Comparison of ENCODE assay signal across 9 cellular contexts in genomic region chr14:20048202-20048601, GRCh38. TPM values are rescaled to one million over a fixed set of nuclear protein-coding genes. Genes with fewer than 3 reads are reported as not detected.
"Had no signal": no experiment of that assay in that cellular context is flagged by ENCODE, and none has a peak within 500 bp of the region (broad histone marks: within the 10 kb centered on the region; RNA-seq: fewer than 3 reads in every experiment).

No MANE protein-coding gene starts in this region.

- DNase-seq: GDM1, GF-D8 had no signal

- FAIRE-seq: G401.6, GM12878, GM12891, GM12892, GM18507, GM19239 had no signal

- H3K4me3 ChIP-seq: GM12878 had no signal

- ATAC-seq: GM12878 had no signal

RNA-seq across cellular contexts. Expression of gene OR4L1, which starts 11.6 kb away (rescaled TPM):
- total RNA-seq: G401, GM12878 had no signal
- polyA plus RNA-seq: GM12878 had no signal

RNA-seq across cellular contexts. Expression of gene OR4K13, which starts 12.4 kb away (rescaled TPM):
- total RNA-seq: G401, GM12878 had no signal
- polyA plus RNA-seq: GM12878 had no signal

RNA-seq across cellular contexts. Expression of gene OR4K14, which starts 29.1 kb away (rescaled TPM):
- total RNA-seq: G401, GM12878 had no signal
- polyA plus RNA-seq: GM12878 had no signal

RNA-seq across cellular contexts. Expression of gene OR4Q2, which starts 46.2 kb away (rescaled TPM):
- total RNA-seq: G401, GM12878 had no signal
- polyA plus RNA-seq: GM12878 had no signal
